In the genomic region with DNA sequence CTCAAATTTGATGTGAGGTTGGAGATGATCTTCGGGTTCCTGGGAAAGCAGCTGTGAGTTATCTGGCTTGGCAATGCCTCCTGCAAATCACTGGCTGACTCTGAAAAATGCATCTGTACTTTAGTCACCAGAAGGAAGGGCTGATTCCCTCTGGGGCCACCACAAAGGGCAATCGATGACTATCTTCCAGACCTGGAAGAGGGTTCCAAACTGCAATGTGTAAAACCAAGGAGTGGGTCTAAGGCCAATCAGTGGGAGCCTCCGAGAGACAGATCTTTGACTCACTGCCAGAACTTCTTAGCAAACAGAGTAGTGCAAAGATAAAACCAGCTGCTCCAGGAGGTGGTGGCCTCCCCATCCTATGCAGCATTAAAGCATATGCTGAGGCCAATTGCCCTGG, we compare ENCODE assay signal across 15 cellular contexts. TPM values are rescaled to one million over a fixed set of nuclear protein-coding genes. Genes with fewer than 3 reads are reported as not detected.
DNase-seq lines count a peak whose midpoint lies in the region; ATAC-seq and TF ChIP-seq lines count a peak whose summit lies in the region.
"Had no signal": no experiment of that assay in that cellular context is flagged by ENCODE, and none has a peak within 500 bp of the region (broad histone marks: within the 10 kb centered on the region; RNA-seq: fewer than 3 reads in every experiment).

No MANE protein-coding gene starts in this region.

- no peaks in the 10 kb centered on the region for H3K4me1 Mint-ChIP-seq in CD8-positive, alpha-beta memory T cell
- H3K4me1 Mint-ChIP-seq in stimulated activated memory B cell treated with anti-CD40 and anti-IgM and Interleukin-4, amounts not matched to agents 10 μg/mL and 1 μg/mL and 100 μg/mL, for 72 hours: peaks cover 20% of the 10 kb centered on the region
- H3K4me1 Mint-ChIP-seq in stimulated activated effector memory CD8-positive, alpha-beta T cell treated with anti-CD3 and anti-CD28 coated beads, Interleukin-12 subunit alpha, Interleukin-12 subunit beta, amount 100 ng/mL, for 72 hours: no peaks in the 10 kb centered on the region

- no peak overlapping the region for H2AFZ ChIP-seq in osteoblast (ENCODE audit: low read length)

- POLR2A ChIA-PET in CD8-positive, alpha-beta memory T cell (lab: Charles Lee): no interaction called here

- H3K4me3 Mint-ChIP-seq in CD8-positive, alpha-beta memory T cell: no peak overlapping the region
- no peak overlapping the region for H3K4me3 Mint-ChIP-seq in stimulated activated memory B cell treated with anti-CD40 and anti-IgM and Interleukin-4, amounts not matched to agents 10 μg/mL and 1 μg/mL and 100 μg/mL, for 72 hours
- H3K4me3 Mint-ChIP-seq in stimulated activated effector memory CD8-positive, alpha-beta T cell treated with anti-CD3 and anti-CD28 coated beads, Interleukin-12 subunit alpha, Interleukin-12 subunit beta, amount 100 ng/mL, for 72 hours: no peak overlapping the region
- H3K4me3 Mint-ChIP-seq: mesothelial cell of epicardium had no signal

- H3K27ac ChIP-seq in osteoblast (ENCODE audit: low read depth, low read length): no peak overlapping the region
- H3K27ac ChIP-seq in CD8-positive, alpha-beta memory T cell (ENCODE audit: low read depth, low read length): no peak overlapping the region
- H3K27ac ChIP-seq: transverse colon had no signal

- H3K36me3 Mint-ChIP-seq in CD8-positive, alpha-beta memory T cell: no peaks in the 10 kb centered on the region
- no peaks in the 10 kb centered on the region for H3K36me3 Mint-ChIP-seq in stimulated activated memory B cell treated with anti-CD40 and anti-IgM and Interleukin-4, amounts not matched to agents 10 μg/mL and 1 μg/mL and 100 μg/mL, for 72 hours
- H3K36me3 Mint-ChIP-seq in stimulated activated effector memory CD8-positive, alpha-beta T cell treated with anti-CD3 and anti-CD28 coated beads, Interleukin-12 subunit alpha, Interleukin-12 subunit beta, amount 100 ng/mL, for 72 hours: peaks cover 6% of the 10 kb centered on the region
- H3K36me3 Mint-ChIP-seq: mesothelial cell of epicardium had no signal

- no peak overlapping the region for H3K27ac Mint-ChIP-seq in CD8-positive, alpha-beta memory T cell
- H3K27ac Mint-ChIP-seq in stimulated activated memory B cell treated with anti-CD40 and anti-IgM and Interleukin-4, amounts not matched to agents 10 μg/mL and 1 μg/mL and 100 μg/mL, for 72 hours: no peak overlapping the region
- no peak overlapping the region for H3K27ac Mint-ChIP-seq in stimulated activated effector memory CD8-positive, alpha-beta T cell treated with anti-CD3 and anti-CD28 coated beads, Interleukin-12 subunit alpha, Interleukin-12 subunit beta, amount 100 ng/mL, for 72 hours
- H3K27ac Mint-ChIP-seq: mesothelial cell of epicardium had no signal

- H3K4me1 ChIP-seq in osteoblast (ENCODE audit: insufficient read depth, low read length): peaks cover 12% of the 10 kb centered on the region
- H3K4me1 ChIP-seq in CD8-positive, alpha-beta memory T cell (ENCODE audit: insufficient read depth, low read length): no peaks in the 10 kb centered on the region

- H3K36me3 ChIP-seq in osteoblast (ENCODE audit: insufficient read depth, low read length): no peaks in the 10 kb centered on the region
- no peaks in the 10 kb centered on the region for H3K36me3 ChIP-seq in CD8-positive, alpha-beta memory T cell (ENCODE audit: insufficient read depth, low read length)
- H3K36me3 ChIP-seq: transverse colon had no signal

- no peaks in the 10 kb centered on the region for H3K79me2 ChIP-seq in osteoblast (ENCODE audit: insufficient read depth, low read length)

- H3K27me3 Mint-ChIP-seq in CD8-positive, alpha-beta memory T cell: peaks cover 8 to 38% of the 10 kb centered on the region in 2 donors
- peaks cover 52% of the 10 kb centered on the region for H3K27me3 Mint-ChIP-seq in stimulated activated memory B cell treated with anti-CD40 and anti-IgM and Interleukin-4, amounts not matched to agents 10 μg/mL and 1 μg/mL and 100 μg/mL, for 72 hours

- H3K9me3 ChIP-seq in osteoblast (ENCODE audit: low read depth, low read length): no peaks in the 10 kb centered on the region
- H3K9me3 ChIP-seq in CD8-positive, alpha-beta memory T cell (ENCODE audit: low read length): no peaks in the 10 kb centered on the region
- H3K9me3 ChIP-seq: transverse colon had no signal

- no peak for TF ChIP-seq CTCF in choroid plexus epithelial cell (conservative IDR thresholded peaks at IDR 0.05; ENCODE audit: low read depth, low read length)
- TF ChIP-seq CTCF in osteoblast (IDR thresholded peaks at IDR 0.05; ENCODE audit: extremely low read depth, low read depth, low read length): no peak

- peaks cover 3% of the 10 kb centered on the region for H3K27me3 ChIP-seq in osteoblast (ENCODE audit: insufficient read depth, low read length)
- no peaks in the 10 kb centered on the region for H3K27me3 ChIP-seq in CD8-positive, alpha-beta memory T cell (ENCODE audit: insufficient read depth, low read length, poor library complexity, severe bottlenecking)
- H3K27me3 ChIP-seq: transverse colon had no signal

- H3K4me3 ChIP-seq in choroid plexus epithelial cell (ENCODE audit: low read depth, low read length): no peak overlapping the region
- no peak overlapping the region for H3K4me3 ChIP-seq in osteoblast (ENCODE audit: insufficient read depth, low read length)
- no peak overlapping the region for H3K4me3 ChIP-seq in CD8-positive, alpha-beta memory T cell (ENCODE audit: low read length)
- H3K4me3 ChIP-seq: GM12878, transverse colon had no signal

- no peak overlapping the region for H3K4me2 ChIP-seq in osteoblast (ENCODE audit: insufficient read depth, low read length)

- no peaks in the 10 kb centered on the region for H4K20me1 ChIP-seq in osteoblast (ENCODE audit: insufficient read depth, low read length)

- peak; percentile 16 for DNase-seq in NCI-H1105 treated with DMSO at 0.1 percent for 48 hours (lab: John Stamatoyannopoulos, UW)
- DNase-seq in NCI-H1105 (lab: John Stamatoyannopoulos, UW): no peak
- DNase-seq in NCI-H2171 (lab: John Stamatoyannopoulos, UW): peak; percentile 42
- peak; percentile 35 for DNase-seq in choroid plexus epithelial cell (ENCODE audit: low read depth)
- DNase-seq in osteoblast (ENCODE audit: insufficient read length, low spot score, missing footprints): peak; percentile 93
- DNase-seq in CD8-positive, alpha-beta memory T cell: no peak
- no peak for DNase-seq in stimulated activated effector memory CD8-positive, alpha-beta T cell treated with anti-CD3 and anti-CD28 coated beads, Interleukin-12 subunit alpha, Interleukin-12 subunit beta, amount 100 ng/mL, for 72 hours (ENCODE audit: low spot score in 2 of 2)
- DNase-seq: 8988T; activated naive CD4-positive, alpha-beta T cell; central memory CD4-positive, alpha-beta T cell; posterior cingulate gyrus; transverse colon had no signal

- no peaks in the 10 kb centered on the region for H3K9me3 Mint-ChIP-seq in CD8-positive, alpha-beta memory T cell
- H3K9me3 Mint-ChIP-seq in stimulated activated memory B cell treated with anti-CD40 and anti-IgM and Interleukin-4, amounts not matched to agents 10 μg/mL and 1 μg/mL and 100 μg/mL, for 72 hours: no peaks in the 10 kb centered on the region
- no peaks in the 10 kb centered on the region for H3K9me3 Mint-ChIP-seq in stimulated activated effector memory CD8-positive, alpha-beta T cell treated with anti-CD3 and anti-CD28 coated beads, Interleukin-12 subunit alpha, Interleukin-12 subunit beta, amount 100 ng/mL, for 72 hours
- H3K9me3 Mint-ChIP-seq: mesothelial cell of epicardium had no signal

- no peak for ATAC-seq in stimulated activated memory B cell treated with anti-CD40 and anti-IgM and Interleukin-4, amounts not matched to agents 10 μg/mL and 1 μg/mL and 100 μg/mL, for 72 hours
- ATAC-seq in stimulated activated effector memory CD8-positive, alpha-beta T cell treated with anti-CD3 and anti-CD28 coated beads, Interleukin-12 subunit alpha, Interleukin-12 subunit beta, amount 100 ng/mL, for 72 hours: no peak
- ATAC-seq: GM12878 had no signal

- CTCF ChIA-PET in CD8-positive, alpha-beta memory T cell (lab: Charles Lee): no interaction called here

RNA-seq across cellular contexts. Expression of gene PAK1, which starts 29.1 kb away (rescaled TPM):
- total RNA-seq in osteoblast: 34.4 and 44.2 TPM in 2 replicates
- 10 to 100 TPM; 25.9 to 32.1 TPM for total RNA-seq in CD8-positive, alpha-beta memory T cell
- polyA plus RNA-seq in CD8-positive, alpha-beta memory T cell: 9.3 TPM

Comparison
In these comparisons a context has a peak if more than half of its experiments do, and no peak if none do; other contexts are left out.
1. DNase-seq: peak in NCI-H1105 treated with DMSO at 0.1 percent for 48 hours (single experiment), NCI-H2171 (single experiment), choroid plexus epithelial cell (single experiment) and osteoblast (single experiment); none in NCI-H1105 (single experiment), CD8-positive, alpha-beta memory T cell (0 of 5) and stimulated activated effector memory CD8-positive, alpha-beta T cell treated with anti-CD3 and anti-CD28 coated beads, Interleukin-12 subunit alpha, Interleukin-12 subunit beta, amount 100 ng/mL, for 72 hours (0 of 2).